Comparison of ENCODE assay signal across 15 cellular contexts in genomic region chr12:106065506-106065905, GRCh38.
A peak's percentile ranks its signal among the peaks of the same experiment; 100 is the strongest.
DNase-seq lines count a peak whose midpoint lies in the region; ATAC-seq and TF ChIP-seq lines count a peak whose summit lies in the region.
"Had no signal": no experiment of that assay in that cellular context is flagged by ENCODE, and none has a peak within 500 bp of the region (broad histone marks: within the 10 kb centered on the region; RNA-seq: fewer than 3 reads in every experiment).

No MANE protein-coding gene starts in this region.

- H3K23ac ChIP-seq in trophoblast cell (ENCODE audit: low read length), result no peak overlapping the region

- H3K4me3 Mint-ChIP-seq in endothelial cell (ENCODE audit: unreplicated experiment) (peak overlapping the region; percentile 63), endodermal cell (no peak overlapping the region)
- H3K4me3 Mint-ChIP-seq: CD4-positive, CD25-positive, alpha-beta regulatory T cell; GM23338; H9 had no signal

- no peak overlapping the region for H3K18ac ChIP-seq in trophoblast cell (ENCODE audit: low read length)

- H3K14ac ChIP-seq in trophoblast cell (ENCODE audit: low read length), result no peak overlapping the region

- no peak overlapping the region for H2AK5ac ChIP-seq in trophoblast cell (ENCODE audit: low read length)

- peak overlapping the region in 8 of 10 donors; percentile 32 to 82 (median 60) for H3K27ac ChIP-seq in heart right ventricle
- peak overlapping the region; percentile 15 for H3K27ac ChIP-seq in trophoblast cell (ENCODE audit: low read depth, low read length)
- peak overlapping the region in 1 of 5 donors; percentile 2 for H3K27ac ChIP-seq in stomach
- H3K27ac ChIP-seq in endodermal cell (ENCODE audit: low read depth, low read length), result no peak overlapping the region
- H3K27ac ChIP-seq: BLaER1 treated with 17β-estradiol and CSF1 and Interleukin-3, amounts not matched to agents 10 nM and 100 nM had no signal

- H3K27me3 ChIP-seq in heart right ventricle (no peaks in the 10 kb centered on the region), trophoblast cell (ENCODE audit: insufficient read depth, low read length) (no peaks in the 10 kb centered on the region), stomach (no peaks in the 10 kb centered on the region), endodermal cell (ENCODE audit: control insufficient read depth, insufficient read depth, low read length, poor library complexity, severe bottlenecking) (no peaks in the 10 kb centered on the region)
- H3K27me3 ChIP-seq: BLaER1 treated with 17β-estradiol and CSF1 and Interleukin-3, amounts not matched to agents 10 nM and 100 nM had no signal

- H3K4me3 ChIP-seq in heart right ventricle (no peak overlapping the region), trophoblast cell (ENCODE audit: low read depth, low read length) (no peak overlapping the region), stomach (no peak overlapping the region), endodermal cell (ENCODE audit: low read length) (no peak overlapping the region)
- H3K4me3 ChIP-seq: BLaER1 treated with 17β-estradiol and CSF1 and Interleukin-3, amounts not matched to agents 10 nM and 100 nM; GM12878; GM23338 had no signal

- no peak overlapping the region for H2BK5ac ChIP-seq in trophoblast cell (ENCODE audit: low read depth, low read length, poor library complexity)

- H2BK120ac ChIP-seq in trophoblast cell (ENCODE audit: insufficient read depth, low read length, poor library complexity), result no peak overlapping the region

- ATAC-seq in heart right ventricle (no peak), Right ventricle myocardium inferior (no peak)
- ATAC-seq: GM12878, GM23338 had no signal

- H4K91ac ChIP-seq in trophoblast cell (ENCODE audit: low read depth, low read length), result no peak overlapping the region

- H3K9ac ChIP-seq in trophoblast cell (ENCODE audit: low read length) (peak overlapping the region; percentile 36), endodermal cell (ENCODE audit: extremely low read depth, low read length, poor library complexity, severe bottlenecking) (no peak overlapping the region)
- H3K9ac ChIP-seq: BLaER1 treated with 17β-estradiol and CSF1 and Interleukin-3, amounts not matched to agents 10 nM and 100 nM had no signal

- H2BK12ac ChIP-seq in trophoblast cell (ENCODE audit: low read length), result no peak overlapping the region

- no peak overlapping the region for H4K8ac ChIP-seq in trophoblast cell (ENCODE audit: low read depth, low read length)

- H3K4me1 ChIP-seq in heart right ventricle, result peaks cover 0 to 63% (median 36%) of the 10 kb centered on the region in 9 donors
- H3K4me1 ChIP-seq in trophoblast cell (ENCODE audit: control insufficient read depth in 1 of 2, insufficient read depth in 2 of 2, low read length in 2 of 2), result peaks cover 0 to 21% of the 10 kb centered on the region in 2 experiments
- no peaks in the 10 kb centered on the region for H3K4me1 ChIP-seq in stomach
- H3K4me1 ChIP-seq in endodermal cell (ENCODE audit: control insufficient read depth, insufficient read depth, low read length), result no peaks in the 10 kb centered on the region

- H3K4me1 Mint-ChIP-seq in endothelial cell (ENCODE audit: unreplicated experiment) (peaks cover 47% of the 10 kb centered on the region), endodermal cell (peaks cover 2% of the 10 kb centered on the region)
- H3K4me1 Mint-ChIP-seq: CD4-positive, CD25-positive, alpha-beta regulatory T cell had no signal

- no peak overlapping the region for H4K12ac ChIP-seq in trophoblast cell (ENCODE audit: low read depth, low read length)

- no peak overlapping the region for H3K4ac ChIP-seq in trophoblast cell (ENCODE audit: low read depth, low read length)

- H3K36me3 Mint-ChIP-seq in endothelial cell (ENCODE audit: low read depth, unreplicated experiment) (peaks cover 41% of the 10 kb centered on the region), endodermal cell (ENCODE audit: low read depth) (peaks cover 52% of the 10 kb centered on the region)
- H3K36me3 Mint-ChIP-seq: CD4-positive, CD25-positive, alpha-beta regulatory T cell had no signal

- peaks cover 6% of the 10 kb centered on the region for H3K79me1 ChIP-seq in trophoblast cell (ENCODE audit: low read length)

- WGBS in heart right ventricle, 2 donors, result 0 to 88% methylated on average over 1 of the region's 1 CpG
- WGBS in trophoblast cell (ENCODE audit: extremely low coverage, insufficient coverage, insufficient read length), result no CpG with 5 or more reads among the region's 1 CpG
- 0 to 95% (median 84%) methylated on average over 1 of the region's 1 CpG for WGBS in stomach, 5 donors
- 94 to 100% methylated on average over 1 of the region's 1 CpG for WGBS in endodermal cell (ENCODE audit: insufficient coverage in 1 of 2, insufficient read length in 1 of 2), 2 experiments

- H3K27me3 Mint-ChIP-seq in endothelial cell (ENCODE audit: unreplicated experiment) (peaks cover 7% of the 10 kb centered on the region), endodermal cell (ENCODE audit: insufficient read depth) (no peaks in the 10 kb centered on the region)

- intact Hi-C loops in heart right ventricle (cut with DNase I), result loop anchor here in 2 of 10 donors (1.0 to 10.0 kb wide), 2 partner anchors 69 to 81 kb away; no protein-coding TSS in a partner anchor
- intact Hi-C loops in Right ventricle myocardium inferior (cut with DNase I), result no loop called here
- intact Hi-C loops in stomach (cut with DNase I; ENCODE audit: low total_unique reads), result no loop called here

- DNase-seq in heart right ventricle, result no peak
- no peak for DNase-seq in Right ventricle myocardium inferior (ENCODE audit: missing footprints)
- DNase-seq in endothelial cell (ENCODE audit: low spot score), result no peak
- no peak for DNase-seq in trophoblast cell
- no peak for DNase-seq in stomach
- DNase-seq in stimulated activated naive CD4-positive, alpha-beta T cell (lab: John Stamatoyannopoulos, UW), result no peak
- DNase-seq in endodermal cell, result no peak
- DNase-seq: 8988T; ACHN; CD4-positive, CD25-positive, alpha-beta regulatory T cell; DMS53; H9 had no signal

- no peak for TF ChIP-seq POLR2A in stomach (IDR thresholded peaks at IDR 0.05)

- H3K27ac Mint-ChIP-seq in endothelial cell (ENCODE audit: unreplicated experiment), result peak overlapping the region; percentile 97
- no peak overlapping the region for H3K27ac Mint-ChIP-seq in endodermal cell
- H3K27ac Mint-ChIP-seq: CD4-positive, CD25-positive, alpha-beta regulatory T cell; GM23338 had no signal

- H3K9me3 Mint-ChIP-seq in endothelial cell (ENCODE audit: unreplicated experiment) (no peaks in the 10 kb centered on the region), endodermal cell (no peaks in the 10 kb centered on the region)
- H3K9me3 Mint-ChIP-seq: GM23338, H9 had no signal

- no peak for TF ChIP-seq EP300 in stomach (IDR thresholded peaks at IDR 0.05)

- H3K4me2 ChIP-seq in trophoblast cell (ENCODE audit: low read length), result no peak overlapping the region
- H3K4me2 ChIP-seq: BLaER1 treated with 17β-estradiol and CSF1 and Interleukin-3, amounts not matched to agents 10 nM and 100 nM; GM23338 had no signal

- H2AFZ ChIP-seq in trophoblast cell (ENCODE audit: insufficient read depth, low read length, poor library complexity), result no peak overlapping the region
- H2AFZ ChIP-seq: GM23338 had no signal

- H3K36me3 ChIP-seq in heart right ventricle (peaks cover 0 to 59% (median 38%) of the 10 kb centered on the region in 9 donors), trophoblast cell (ENCODE audit: control insufficient read depth in 1 of 2, insufficient read depth in 2 of 2, low read length in 2 of 2) (peaks cover 32 to 59% of the 10 kb centered on the region in 2 experiments), stomach (peaks cover 10 to 39% (median 34%) of the 10 kb centered on the region in 4 donors), endodermal cell (ENCODE audit: control insufficient read depth, insufficient read depth, low read length) (peaks cover 78% of the 10 kb centered on the region)
- H3K36me3 ChIP-seq: BLaER1 treated with 17β-estradiol and CSF1 and Interleukin-3, amounts not matched to agents 10 nM and 100 nM had no signal

- H3K79me2 ChIP-seq in trophoblast cell (ENCODE audit: control insufficient read depth, insufficient read depth, low read length, poor library complexity), result no peaks in the 10 kb centered on the region

- no peaks in the 10 kb centered on the region for H3K9me3 ChIP-seq in heart right ventricle
- peaks cover 2% of the 10 kb centered on the region for H3K9me3 ChIP-seq in trophoblast cell (ENCODE audit: insufficient read depth, low read depth, low read length)
- no peaks in the 10 kb centered on the region for H3K9me3 ChIP-seq in stomach
- no peaks in the 10 kb centered on the region for H3K9me3 ChIP-seq in endodermal cell (ENCODE audit: control insufficient read depth, low read length)

- TF ChIP-seq CTCF in heart right ventricle (IDR thresholded peaks at IDR 0.05) (no peak), endothelial cell (IDR thresholded peaks at IDR 0.05; ENCODE audit: unreplicated experiment) (no peak), stomach (IDR thresholded peaks at IDR 0.05) (no peak), endodermal cell (conservative IDR thresholded peaks at IDR 0.05) (no peak)
